In the genomic region with DNA sequence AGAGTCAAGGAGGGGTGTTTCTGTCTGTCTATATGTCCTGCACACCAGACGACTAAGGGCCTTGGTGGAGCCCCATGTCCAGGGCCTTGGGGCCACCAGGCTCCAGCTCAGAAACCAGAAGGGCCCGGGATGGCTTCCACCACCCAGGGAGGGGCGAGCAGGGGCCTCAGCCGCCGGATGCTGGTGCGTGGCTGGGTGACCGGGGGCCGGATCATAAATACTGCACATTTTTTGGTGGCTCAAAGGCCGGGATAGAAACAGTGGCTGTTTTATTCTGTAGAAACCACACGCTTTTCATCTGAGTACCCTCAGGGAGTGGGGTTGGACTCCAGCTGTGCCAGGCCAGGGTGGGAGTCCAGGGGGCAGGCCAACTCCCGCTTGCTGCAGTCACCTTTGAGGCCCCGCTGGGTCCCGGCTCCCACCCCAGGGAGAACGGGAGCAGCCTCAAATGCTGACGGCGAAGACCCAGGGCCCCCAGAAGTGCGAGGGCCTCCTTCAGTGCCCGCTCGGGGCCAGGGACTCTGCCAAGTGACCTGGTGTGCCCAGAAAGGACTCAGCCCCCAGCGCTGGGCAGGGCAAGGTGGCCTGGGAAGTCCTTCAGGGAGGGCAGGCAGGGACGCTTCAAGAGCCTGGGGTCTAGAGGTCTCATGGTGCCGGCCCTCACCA, we compare ENCODE assay signal across 1 cellular context.
TF ChIP-seq lines count a peak whose summit lies in the region.

No MANE protein-coding gene starts in this region.

TF ChIP-seq in K562, 482 proteins besides CTCF, POLR2A, EP300 and RAD21:
- TF ChIP-seq E2F1 (CRISPR knock-in tag; IDR thresholded peaks at IDR 0.05): no peak
- no peak for TF ChIP-seq CSDE1 (IDR thresholded peaks at IDR 0.05)
- no peak for TF ChIP-seq NONO (IDR thresholded peaks at IDR 0.05; ENCODE audit: low read depth in 2 of 2, low read length in 1 of 2)
- no peak for TF ChIP-seq ILF3 (IDR thresholded peaks at IDR 0.05; ENCODE audit: borderline replicate concordance)
- TF ChIP-seq, protein P1, sequence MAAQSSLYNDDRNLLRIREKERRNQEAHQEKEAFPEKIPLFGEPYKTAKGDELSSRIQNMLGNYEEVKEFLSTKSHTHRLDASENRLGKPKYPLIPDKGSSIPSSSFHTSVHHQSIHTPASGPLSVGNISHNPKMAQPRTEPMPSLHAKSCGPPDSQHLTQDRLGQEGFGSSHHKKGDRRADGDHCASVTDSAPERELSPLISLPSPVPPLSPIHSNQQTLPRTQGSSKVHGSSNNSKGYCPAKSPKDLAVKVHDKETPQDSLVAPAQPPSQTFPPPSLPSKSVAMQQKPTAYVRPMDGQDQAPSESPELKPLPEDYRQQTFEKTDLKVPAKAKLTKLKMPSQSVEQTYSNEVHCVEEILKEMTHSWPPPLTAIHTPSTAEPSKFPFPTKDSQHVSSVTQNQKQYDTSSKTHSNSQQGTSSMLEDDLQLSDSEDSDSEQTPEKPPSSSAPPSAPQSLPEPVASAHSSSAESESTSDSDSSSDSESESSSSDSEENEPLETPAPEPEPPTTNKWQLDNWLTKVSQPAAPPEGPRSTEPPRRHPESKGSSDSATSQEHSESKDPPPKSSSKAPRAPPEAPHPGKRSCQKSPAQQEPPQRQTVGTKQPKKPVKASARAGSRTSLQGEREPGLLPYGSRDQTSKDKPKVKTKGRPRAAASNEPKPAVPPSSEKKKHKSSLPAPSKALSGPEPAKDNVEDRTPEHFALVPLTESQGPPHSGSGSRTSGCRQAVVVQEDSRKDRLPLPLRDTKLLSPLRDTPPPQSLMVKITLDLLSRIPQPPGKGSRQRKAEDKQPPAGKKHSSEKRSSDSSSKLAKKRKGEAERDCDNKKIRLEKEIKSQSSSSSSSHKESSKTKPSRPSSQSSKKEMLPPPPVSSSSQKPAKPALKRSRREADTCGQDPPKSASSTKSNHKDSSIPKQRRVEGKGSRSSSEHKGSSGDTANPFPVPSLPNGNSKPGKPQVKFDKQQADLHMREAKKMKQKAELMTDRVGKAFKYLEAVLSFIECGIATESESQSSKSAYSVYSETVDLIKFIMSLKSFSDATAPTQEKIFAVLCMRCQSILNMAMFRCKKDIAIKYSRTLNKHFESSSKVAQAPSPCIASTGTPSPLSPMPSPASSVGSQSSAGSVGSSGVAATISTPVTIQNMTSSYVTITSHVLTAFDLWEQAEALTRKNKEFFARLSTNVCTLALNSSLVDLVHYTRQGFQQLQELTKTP (IDR thresholded peaks at IDR 0.05; ENCODE audit: low read depth in 1 of 2, partially characterized antibody in 2 of 2): no peak
- no peak for TF ChIP-seq SMARCA5 (IDR thresholded peaks at IDR 0.05)
- no peak for TF ChIP-seq ZNF445 (CRISPR knock-in tag; IDR thresholded peaks at IDR 0.05; ENCODE audit: low read depth)
- no peak for TF ChIP-seq CREM (IDR thresholded peaks at IDR 0.05; ENCODE audit: low read depth)
- no peak for TF ChIP-seq NCOA2 (IDR thresholded peaks at IDR 0.05; ENCODE audit: partially characterized antibody in 2 of 2)
- TF ChIP-seq HES1 (IDR thresholded peaks at IDR 0.05; ENCODE audit: low read depth): no peak
- no peak for TF ChIP-seq MTA3 (IDR thresholded peaks at IDR 0.05; ENCODE audit: borderline replicate concordance)
- TF ChIP-seq TCFL5 (CRISPR knock-in tag; conservative IDR thresholded peaks at IDR 0.05): no peak
- no peak for TF ChIP-seq BCL6 (CRISPR knock-in tag; IDR thresholded peaks at IDR 0.05)
- TF ChIP-seq ZNF316 (IDR thresholded peaks at IDR 0.05): no peak
- TF ChIP-seq GTF2E2 (tag; IDR thresholded peaks at IDR 0.05): no peak
- TF ChIP-seq HIVEP1 (CRISPR knock-in tag; IDR thresholded peaks at IDR 0.05): no peak
